8 cellular contexts compared by ENCODE assay signal in genomic region chr5:7878381-7878873, GRCh38. TPM values are rescaled to one million over a fixed set of nuclear protein-coding genes. Genes with fewer than 3 reads are reported as not detected.
DNase-seq lines count a peak whose midpoint lies in the region; ATAC-seq and TF ChIP-seq lines count a peak whose summit lies in the region.

No MANE protein-coding gene starts in this region.

- no peak overlapping the region for H3K23ac ChIP-seq in IMR-90 (ENCODE audit: low read depth, low read length)

- no peaks in the 10 kb centered on the region for H3K9me3 ChIP-seq in IMR-90 (ENCODE audit: control insufficient read depth, insufficient read depth, low read length)
- H3K9me3 ChIP-seq in CD8-positive, alpha-beta memory T cell (ENCODE audit: low read length): no peaks in the 10 kb centered on the region

- peaks cover 8% of the 10 kb centered on the region; the same call in 1 of the 2 replicates for H3K4me1 ChIP-seq in IMR-90 (ENCODE audit: control insufficient read depth, insufficient read depth, low read length)
- peaks cover 9% of the 10 kb centered on the region for H3K4me1 ChIP-seq in CD8-positive, alpha-beta memory T cell (ENCODE audit: insufficient read depth, low read length)

- H2BK15ac ChIP-seq in IMR-90 (ENCODE audit: low read depth, low read length): no peak overlapping the region

- H4K5ac ChIP-seq in IMR-90 (ENCODE audit: low read depth, low read length): no peak overlapping the region

- TF ChIP-seq RAD21 in IMR-90 (IDR thresholded peaks at IDR 0.05; ENCODE audit: low read length): no peak

- no peaks in the 10 kb centered on the region for H3K27me3 Mint-ChIP-seq in CD8-positive, alpha-beta memory T cell
- peaks cover 6% of the 10 kb centered on the region for H3K27me3 Mint-ChIP-seq in endothelial cell (ENCODE audit: unreplicated experiment)

- TF ChIP-seq CTCF in GM06990 (IDR thresholded peaks at IDR 0.05; ENCODE audit: insufficient read depth, low read length, poor library complexity, severe bottlenecking) (no peak), IMR-90 (conservative IDR thresholded peaks at IDR 0.05; ENCODE audit: low read depth, low read length) (no peak), epithelial cell of esophagus (IDR thresholded peaks at IDR 0.05; ENCODE audit: insufficient read depth, low read depth, low read length, missing control alignments) (no peak), endothelial cell (IDR thresholded peaks at IDR 0.05; ENCODE audit: unreplicated experiment) (no peak)

- BruUV-seq in IMR-90 (replicated peaks; lab: Mats Ljungman, UMichigan): no TSS peak

- no peak overlapping the region for H2BK120ac ChIP-seq in IMR-90 (ENCODE audit: low read depth, low read length)

- H3K9me3 Mint-ChIP-seq in CD8-positive, alpha-beta memory T cell: no peaks in the 10 kb centered on the region
- no peaks in the 10 kb centered on the region for H3K9me3 Mint-ChIP-seq in endothelial cell (ENCODE audit: unreplicated experiment)

- POLR2A ChIA-PET in IMR-90 (lab: Charles Lee; ENCODE audit: unreplicated experiment): no interaction called here
- POLR2A ChIA-PET in CD8-positive, alpha-beta memory T cell (lab: Charles Lee): interaction anchor here (0.8 kb wide), 1 partner anchor 10 kb away, joined by 3 read pairs; the partner anchor contains the start of genes FASTKD3 and MTRR

- H2AK9ac ChIP-seq in IMR-90 (replicated peaks; ENCODE audit: low read depth, low read length, poor library complexity): no peak overlapping the region

- H3K27me3 ChIP-seq in GM06990 (replicated peaks; ENCODE audit: control insufficient read depth, insufficient read depth, low read length) (no peaks in the 10 kb centered on the region), IMR-90 (ENCODE audit: control insufficient read depth, insufficient read depth, low read length) (no peaks in the 10 kb centered on the region)
- H3K27me3 ChIP-seq in CD8-positive, alpha-beta memory T cell (ENCODE audit: insufficient read depth, low read length, poor library complexity, severe bottlenecking): no peaks in the 10 kb centered on the region

- peak; percentile 49 for DNase-seq in GM06990 (ENCODE audit: extremely low read depth, insufficient read length)
- DNase-seq in IMR-90: peak; percentile 76
- DNase-seq in epithelial cell of esophagus (ENCODE audit: low read depth): peak; percentile 75
- no peak for DNase-seq in CD8-positive, alpha-beta memory T cell
- no peak for DNase-seq in medulla oblongata (ENCODE audit: extremely low spot score)
- DNase-seq in endothelial cell (ENCODE audit: low spot score): no peak
- DNase-seq in NCI-H1105 (lab: John Stamatoyannopoulos, UW): no peak

- no peak overlapping the region for H2AFZ ChIP-seq in IMR-90 (replicated peaks; ENCODE audit: low read length, poor library complexity)

- H3K36me3 ChIP-seq in GM06990 (ENCODE audit: control insufficient read depth, insufficient read depth, low read length): peaks cover 22% of the 10 kb centered on the region
- peaks cover 27% of the 10 kb centered on the region for H3K36me3 ChIP-seq in IMR-90 (ENCODE audit: control insufficient read depth, insufficient read depth, low read length)
- H3K36me3 ChIP-seq in CD8-positive, alpha-beta memory T cell (ENCODE audit: insufficient read depth, low read length): peaks cover 62% of the 10 kb centered on the region

- H4K20me1 ChIP-seq in IMR-90 (ENCODE audit: insufficient read depth, low read length): peaks cover 5% of the 10 kb centered on the region; the same call in 1 of the 2 replicates

- ATAC-seq in GM21515 (IDR thresholded peaks at IDR 0.05; ENCODE audit: unreplicated experiment) (peak; percentile 94), IMR-90 (ENCODE audit: low read depth) (peak; percentile 68)

- peaks cover 16 to 55% of the 10 kb centered on the region in 2 experiments; a peak in 3 of 4 replicates for H3K79me1 ChIP-seq in IMR-90 (ENCODE audit: low read depth in 1 of 2, low read length in 2 of 2)

- H3K4me2 ChIP-seq in IMR-90 (ENCODE audit: low read depth, low read length): no peak overlapping the region

- no peak overlapping the region for H3K27ac ChIP-seq in IMR-90 (ENCODE audit: insufficient read depth, low read length)
- H3K27ac ChIP-seq in CD8-positive, alpha-beta memory T cell (ENCODE audit: low read depth, low read length): no peak overlapping the region

- H3K14ac ChIP-seq in IMR-90 (replicated peaks; ENCODE audit: low read depth, low read length): no peak overlapping the region

- peaks cover 53 to 83% (median 76%) of the 10 kb centered on the region in 3 donors for H3K4me1 Mint-ChIP-seq in CD8-positive, alpha-beta memory T cell
- no peaks in the 10 kb centered on the region for H3K4me1 Mint-ChIP-seq in endothelial cell (ENCODE audit: unreplicated experiment)

- no peak overlapping the region for H4K8ac ChIP-seq in IMR-90 (ENCODE audit: low read depth in 2 of 2, low read length in 2 of 2)

- H3K9ac ChIP-seq in IMR-90 (ENCODE audit: low read depth, low read length): no peak overlapping the region

- CTCF ChIA-PET in IMR-90 (lab: Yijun Ruan, JAX): interaction anchor here (1.0 kb wide), 1 partner anchor 8 kb away, joined by 6 read pairs; no protein-coding TSS in a partner anchor
- CTCF ChIA-PET in CD8-positive, alpha-beta memory T cell (lab: Charles Lee): interaction anchor here (1.2 to 1.9 kb wide), 2 partner anchors 8 to 9 kb away, joined by 3 to 6 read pairs; no protein-coding TSS in a partner anchor

- no peak overlapping the region for H3K4me3 Mint-ChIP-seq in CD8-positive, alpha-beta memory T cell
- no peak overlapping the region for H3K4me3 Mint-ChIP-seq in endothelial cell (ENCODE audit: unreplicated experiment)

- no peak overlapping the region for H2BK20ac ChIP-seq in IMR-90 (ENCODE audit: low read depth, low read length)

- H2BK5ac ChIP-seq in IMR-90 (ENCODE audit: low read depth, low read length, poor library complexity, severe bottlenecking): no peak overlapping the region

- TF ChIP-seq POLR2A in IMR-90 (IDR thresholded peaks at IDR 0.05; ENCODE audit: low read depth, low read length): no peak

- H3K18ac ChIP-seq in IMR-90 (ENCODE audit: low read depth, low read length): no peak overlapping the region

- no peak overlapping the region for H3K4me3 ChIP-seq in GM06990 (replicated peaks; ENCODE audit: low read depth, low read length)
- no peak overlapping the region for H3K4me3 ChIP-seq in IMR-90 (ENCODE audit: insufficient read depth, low read depth, low read length)
- H3K4me3 ChIP-seq in epithelial cell of esophagus (ENCODE audit: low read length): no peak overlapping the region
- H3K4me3 ChIP-seq in CD8-positive, alpha-beta memory T cell (ENCODE audit: low read length): no peak overlapping the region

- H2AK5ac ChIP-seq in IMR-90 (ENCODE audit: low read depth, low read length): no peak overlapping the region

- no peak overlapping the region for H3K56ac ChIP-seq in IMR-90 (ENCODE audit: extremely low read depth, insufficient read depth, low read length)

- H3K36me3 Mint-ChIP-seq in CD8-positive, alpha-beta memory T cell: peaks cover 8 to 87% (median 42%) of the 10 kb centered on the region in 3 donors
- H3K36me3 Mint-ChIP-seq in endothelial cell (ENCODE audit: low read depth, unreplicated experiment): peaks cover 27% of the 10 kb centered on the region

- no peak overlapping the region for H3K4ac ChIP-seq in IMR-90 (ENCODE audit: low read depth, low read length)

- intact Hi-C loops in IMR-90 (cut with micrococcal nuclease): loop anchor here (10.0 kb wide), 1 partner anchor 956 kb away; no protein-coding TSS in a partner anchor

- H3K9me1 ChIP-seq in IMR-90 (ENCODE audit: insufficient read depth, low read length): peaks cover 6% of the 10 kb centered on the region; the same call in 1 of the 2 replicates

- H4K91ac ChIP-seq in IMR-90 (ENCODE audit: insufficient read depth, low read depth, low read length): no peak overlapping the region

- H3K27ac Mint-ChIP-seq in CD8-positive, alpha-beta memory T cell: peak overlapping the region in 4 of 8 donors; percentile 27 to 75 (median 44)
- no peak overlapping the region for H3K27ac Mint-ChIP-seq in endothelial cell (ENCODE audit: unreplicated experiment)

- in situ Hi-C loops in IMR-90 (cut with MboI; ENCODE audit: low sequenced_read_pairs): loop anchor here (25.0 kb wide), 2 partner anchors 1184 to 1659 kb away; partner anchors contain the start of gene SEMA5A

- dilution Hi-C loops in IMR-90 (cut with HindIII; ENCODE audit: low sequenced_read_pairs, unreplicated experiment): no loop called here

TF ChIP-seq in IMR-90, 13 proteins besides CTCF, POLR2A, EP300 and RAD21:
- no peak for TF ChIP-seq RFX5 (IDR thresholded peaks at IDR 0.05; ENCODE audit: low read depth, low read length)
- TF ChIP-seq CEBPB (IDR thresholded peaks at IDR 0.05; ENCODE audit: low read depth, low read length): peak; percentile 94

RNA-seq across cellular contexts. Expression of gene MTRR, which starts 9.5 kb away (rescaled TPM):
- 30.6 and 33.2 TPM in 2 replicates for total RNA-seq in IMR-90 (2012; rRNA removed)
- 31.4 and 33.5 TPM in 2 replicates for polyA plus RNA-seq in IMR-90 (2012; rRNA removed)
- polyA plus RNA-seq in IMR-90 (2012; cell fraction: cytosol; rRNA removed): 6.8 and 11.1 TPM in 2 replicates
- polyA plus RNA-seq in IMR-90 (2012; cell fraction: nucleus; rRNA removed; ENCODE audit: low replicate concordance): 10.7 and 61.9 TPM in 2 replicates
- 10 to 100 TPM; 45.5 to 50.5 TPM for total RNA-seq in CD8-positive, alpha-beta memory T cell
- 36.8 TPM for polyA plus RNA-seq in CD8-positive, alpha-beta memory T cell
- 28.4 TPM for total RNA-seq in endothelial cell (ENCODE audit: unreplicated experiment)

RNA-seq across cellular contexts. Expression of gene FASTKD3, which starts 9.6 kb away (rescaled TPM):
- total RNA-seq in IMR-90 (2012; rRNA removed): 12.7 and 19.7 TPM in 2 replicates
- 6.2 and 8.4 TPM in 2 replicates for polyA plus RNA-seq in IMR-90 (2012; rRNA removed)
- polyA plus RNA-seq in IMR-90 (2012; cell fraction: cytosol; rRNA removed): 1.5 and 1.6 TPM in 2 replicates
- 1.6 and 16.9 TPM in 2 replicates for polyA plus RNA-seq in IMR-90 (2012; cell fraction: nucleus; rRNA removed; ENCODE audit: low replicate concordance)
- 10 to 100 TPM; 20.4 to 21.3 TPM for total RNA-seq in CD8-positive, alpha-beta memory T cell
- 12.3 TPM for polyA plus RNA-seq in CD8-positive, alpha-beta memory T cell
- 9.1 TPM for total RNA-seq in endothelial cell (ENCODE audit: unreplicated experiment)

RNA-seq across cellular contexts. Expression of gene CFAP90, which starts 27.5 kb away (rescaled TPM):
- total RNA-seq in IMR-90 (2012; rRNA removed) (not detected in 2 replicates), endothelial cell (ENCODE audit: unreplicated experiment) (not detected)
- polyA plus RNA-seq in IMR-90 (2012; rRNA removed): 0.09 and 0.14 TPM in 2 replicates
- 0.11 TPM in 1 of 2 replicates, not detected in the other for polyA plus RNA-seq in IMR-90 (2012; cell fraction: cytosol; rRNA removed)
- 0.02 TPM in 1 of 2 replicates, not detected in the other for polyA plus RNA-seq in IMR-90 (2012; cell fraction: nucleus; rRNA removed; ENCODE audit: low replicate concordance)
- total RNA-seq in CD8-positive, alpha-beta memory T cell: not detected
- not detected for polyA plus RNA-seq in CD8-positive, alpha-beta memory T cell

Comparison
In these comparisons a context has a peak if more than half of its experiments do, and no peak if none do; other contexts are left out.
1. DNase-seq: peak in GM06990 (single experiment), IMR-90 (single experiment) and epithelial cell of esophagus (single experiment); none in CD8-positive, alpha-beta memory T cell (0 of 5), medulla oblongata (single experiment), endothelial cell (single experiment) and NCI-H1105 (single experiment).